ENCODE assay signal across 1 cellular context in the genomic region with DNA sequence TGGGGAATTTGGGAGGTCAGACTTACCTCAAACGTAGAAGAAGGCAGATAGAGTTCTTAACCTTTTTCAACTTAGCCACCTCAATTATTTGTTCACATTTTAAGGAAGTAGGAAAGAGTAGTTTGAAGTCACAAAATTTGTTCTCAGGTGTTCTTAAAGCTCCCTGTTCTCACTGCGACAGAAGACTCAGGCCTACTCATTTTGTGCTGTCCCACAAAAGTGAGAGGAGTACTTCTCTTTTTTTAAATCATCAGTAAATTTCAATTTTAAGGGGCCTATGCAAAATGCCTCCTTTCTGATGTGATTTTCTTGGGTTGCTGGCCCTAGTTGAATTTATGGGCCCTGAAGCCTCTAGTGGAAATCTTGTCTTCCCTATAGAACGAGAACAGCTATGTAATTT.
TF ChIP-seq lines count a peak whose summit lies in the region.

No MANE protein-coding gene starts in this region.

TF ChIP-seq in IMR-90, 13 proteins besides CTCF, POLR2A, EP300 and RAD21 (continued from another document):
- TF ChIP-seq, protein P1, sequence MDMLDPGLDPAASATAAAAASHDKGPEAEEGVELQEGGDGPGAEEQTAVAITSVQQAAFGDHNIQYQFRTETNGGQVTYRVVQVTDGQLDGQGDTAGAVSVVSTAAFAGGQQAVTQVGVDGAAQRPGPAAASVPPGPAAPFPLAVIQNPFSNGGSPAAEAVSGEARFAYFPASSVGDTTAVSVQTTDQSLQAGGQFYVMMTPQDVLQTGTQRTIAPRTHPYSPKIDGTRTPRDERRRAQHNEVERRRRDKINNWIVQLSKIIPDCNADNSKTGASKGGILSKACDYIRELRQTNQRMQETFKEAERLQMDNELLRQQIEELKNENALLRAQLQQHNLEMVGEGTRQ (IDR thresholded peaks at IDR 0.05; ENCODE audit: low read depth, low read length): no peak
- TF ChIP-seq, protein P2, sequence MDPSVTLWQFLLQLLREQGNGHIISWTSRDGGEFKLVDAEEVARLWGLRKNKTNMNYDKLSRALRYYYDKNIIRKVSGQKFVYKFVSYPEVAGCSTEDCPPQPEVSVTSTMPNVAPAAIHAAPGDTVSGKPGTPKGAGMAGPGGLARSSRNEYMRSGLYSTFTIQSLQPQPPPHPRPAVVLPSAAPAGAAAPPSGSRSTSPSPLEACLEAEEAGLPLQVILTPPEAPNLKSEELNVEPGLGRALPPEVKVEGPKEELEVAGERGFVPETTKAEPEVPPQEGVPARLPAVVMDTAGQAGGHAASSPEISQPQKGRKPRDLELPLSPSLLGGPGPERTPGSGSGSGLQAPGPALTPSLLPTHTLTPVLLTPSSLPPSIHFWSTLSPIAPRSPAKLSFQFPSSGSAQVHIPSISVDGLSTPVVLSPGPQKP (IDR thresholded peaks at IDR 0.05; ENCODE audit: borderline replicate concordance, low read depth, low read length): no peak
- TF ChIP-seq CHD1 (IDR thresholded peaks at IDR 0.05; ENCODE audit: low read depth, low read length): no peak
